Comparison of ENCODE assay signal across 1 cellular context in genomic region chr6:131538615-131539014, GRCh38.
A peak's percentile ranks its signal among the peaks of the same experiment; 100 is the strongest.
TF ChIP-seq lines count a peak whose summit lies in the region.

No MANE protein-coding gene starts in this region.

TF ChIP-seq in HepG2, 621 proteins besides CTCF, POLR2A, EP300 and RAD21:
- TF ChIP-seq ZBTB4 (CRISPR knock-in tag; IDR thresholded peaks at IDR 0.05; ENCODE audit: borderline replicate concordance): 0 out of 2 replicates have a peak, but pooled peaks have one; percentile 56
- TF ChIP-seq ZNF292 (CRISPR knock-in tag; IDR thresholded peaks at IDR 0.05; ENCODE audit: borderline replicate concordance, low read depth): 0 out of 2 replicates have a peak, but pooled peaks have one; percentile 31
- TF ChIP-seq ZNF574 (CRISPR knock-in tag; IDR thresholded peaks at IDR 0.05): peak; percentile 33; the same call in 1 of the 2 replicates
- TF ChIP-seq NRL (CRISPR knock-in tag; IDR thresholded peaks at IDR 0.05; ENCODE audit: borderline replicate concordance): peak; percentile 14; the same call in 1 of the 2 replicates
- TF ChIP-seq ZNF576 (CRISPR knock-in tag; IDR thresholded peaks at IDR 0.05): 0 out of 2 replicates have a peak, but pooled peaks have one; percentile 12
- TF ChIP-seq KDM5B (CRISPR knock-in tag; IDR thresholded peaks at IDR 0.05; ENCODE audit: borderline replicate concordance): peak; percentile 56; the same call in 1 of the 2 replicates
- TF ChIP-seq ZNF280B (CRISPR knock-in tag; IDR thresholded peaks at IDR 0.05; ENCODE audit: borderline replicate concordance): 0 out of 2 replicates have a peak, but pooled peaks have one; percentile 51
- 0 out of 2 replicates have a peak, but pooled peaks have one; percentile 39 for TF ChIP-seq KLF12 (CRISPR knock-in tag; IDR thresholded peaks at IDR 0.05; ENCODE audit: borderline replicate concordance)
- peak; percentile 44; the same call in 1 of the 2 replicates for TF ChIP-seq SALL1 (CRISPR knock-in tag; IDR thresholded peaks at IDR 0.05)
- TF ChIP-seq ZNF33B (CRISPR knock-in tag; IDR thresholded peaks at IDR 0.05): 0 out of 2 replicates have a peak, but pooled peaks have one; percentile 53
- peak; percentile 29; the same call in 1 of the 2 replicates for TF ChIP-seq FOXA3 (CRISPR knock-in tag; IDR thresholded peaks at IDR 0.05)
- TF ChIP-seq ELF1 (CRISPR knock-in tag; IDR thresholded peaks at IDR 0.05): peak; percentile 33; the same call in 1 of the 2 replicates
- TF ChIP-seq ZNF776 (CRISPR knock-in tag; IDR thresholded peaks at IDR 0.05): 0 out of 2 replicates have a peak, but pooled peaks have one; percentile 46
- TF ChIP-seq ELF3 (CRISPR knock-in tag; IDR thresholded peaks at IDR 0.05): peak; percentile 79
- 0 out of 2 replicates have a peak, but pooled peaks have one; percentile 22 for TF ChIP-seq ZNF431 (CRISPR knock-in tag; IDR thresholded peaks at IDR 0.05; ENCODE audit: borderline replicate concordance, low read depth)
- 0 out of 2 replicates have a peak, but pooled peaks have one; percentile 18 for TF ChIP-seq ZNF710 (CRISPR knock-in tag; IDR thresholded peaks at IDR 0.05; ENCODE audit: borderline replicate concordance)
- TF ChIP-seq ZNF350 (CRISPR knock-in tag; IDR thresholded peaks at IDR 0.05; ENCODE audit: borderline replicate concordance, low read depth): peak; percentile 47; the same call in 1 of the 2 replicates
- peak; percentile 65 for TF ChIP-seq POGZ (CRISPR knock-in tag; IDR thresholded peaks at IDR 0.05)
- peak; percentile 64 for TF ChIP-seq ZMYM4 (CRISPR knock-in tag; IDR thresholded peaks at IDR 0.05)
- peak; percentile 40; the same call in 1 of the 2 replicates for TF ChIP-seq MED1 (CRISPR knock-in tag; IDR thresholded peaks at IDR 0.05)
- peak; percentile 41; the same call in 1 of the 2 replicates for TF ChIP-seq ZNF687 (CRISPR knock-in tag; IDR thresholded peaks at IDR 0.05)
- peak; percentile 14; the same call in 1 of the 2 replicates for TF ChIP-seq THAP9 (CRISPR knock-in tag; IDR thresholded peaks at IDR 0.05; ENCODE audit: borderline replicate concordance)
- TF ChIP-seq ZNF501 (CRISPR knock-in tag; IDR thresholded peaks at IDR 0.05): 0 out of 2 replicates have a peak, but pooled peaks have one; percentile 25
- 0 out of 2 replicates have a peak, but pooled peaks have one; percentile 62 for TF ChIP-seq ZBTB7A (CRISPR knock-in tag; IDR thresholded peaks at IDR 0.05)
